Comparison of ENCODE assay signal across 27 cellular contexts in the genomic region with DNA sequence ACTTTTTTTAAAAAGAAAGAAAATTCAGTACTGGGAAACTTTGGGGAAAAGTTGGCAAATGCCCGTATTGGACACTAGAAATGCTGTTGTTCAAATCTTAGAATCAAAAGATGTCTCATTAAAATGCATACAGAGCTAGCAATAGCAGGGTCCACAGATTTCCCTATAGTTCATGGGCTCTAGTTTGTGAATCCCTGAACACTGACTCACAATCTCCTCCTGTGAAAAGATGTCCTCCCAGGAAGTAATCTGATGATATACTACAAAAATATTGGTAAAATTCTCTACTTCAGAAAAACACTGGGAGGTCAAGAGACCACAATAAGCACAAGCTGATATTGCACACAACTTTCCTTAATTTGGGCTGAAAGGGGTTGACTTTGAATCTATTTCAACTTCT.
"Had no signal": no experiment of that assay in that cellular context is flagged by ENCODE, and none has a peak within 500 bp of the region (broad histone marks: within the 10 kb centered on the region; RNA-seq: fewer than 3 reads in every experiment).

No MANE protein-coding gene starts in this region.

- H3K9ac ChIP-seq: neural progenitor cell had no signal

- H3K9me3 ChIP-seq: adrenal gland, body of pancreas, gastroesophageal sphincter, mucosa of descending colon, prostate gland, right atrium auricular region, suprapubic skin, transverse colon, uterus had no signal

- H3K4me3 Mint-ChIP-seq: activated naive CD4-positive, alpha-beta T cell treated with anti-CD3 and anti-CD28 coated beads, Interleukin-2, amount 50 U/mL, for 24 hours; activated T-cell treated with anti-CD3 and anti-CD28 coated beads, Interleukin-2, amount 50 U/mL, for 72 hours; central memory CD8-positive, alpha-beta T cell; immature natural killer cell; memory B cell; naive thymus-derived CD4-positive, alpha-beta T cell; neural progenitor cell; stimulated activated naive CD8-positive, alpha-beta T cell treated with anti-CD3 and anti-CD28 coated beads, Interleukin-15, amount 100 ng/mL, for 72 hours; T-helper 1 cell treated with Interleukin-12 subunit alpha and Interleukin-12 subunit beta and Interleukin-4 antibody, amounts not matched to agents 30 μg/mL and 1 μg/mL, for 36 hours had no signal

- H3K9me3 Mint-ChIP-seq: activated naive CD4-positive, alpha-beta T cell treated with anti-CD3 and anti-CD28 coated beads, Interleukin-2, amount 50 U/mL, for 24 hours; memory B cell; neural progenitor cell; T-helper 1 cell treated with Interleukin-12 subunit alpha and Interleukin-12 subunit beta and Interleukin-4 antibody, amounts not matched to agents 30 μg/mL and 1 μg/mL, for 36 hours had no signal

- H3K4me1 ChIP-seq: adrenal gland, body of pancreas, gastroesophageal sphincter, neural progenitor cell, prostate gland, right atrium auricular region, suprapubic skin, transverse colon, uterus had no signal

- H3K27me3 ChIP-seq: adrenal gland, body of pancreas, gastroesophageal sphincter, neural progenitor cell, right atrium auricular region, suprapubic skin, transverse colon, uterus had no signal

- H3K27ac Mint-ChIP-seq: activated naive CD4-positive, alpha-beta T cell treated with anti-CD3 and anti-CD28 coated beads, Interleukin-2, amount 50 U/mL, for 24 hours; activated T-cell treated with anti-CD3 and anti-CD28 coated beads, Interleukin-2, amount 50 U/mL, for 72 hours; immature natural killer cell; memory B cell; naive thymus-derived CD4-positive, alpha-beta T cell; neural progenitor cell; stimulated activated naive CD8-positive, alpha-beta T cell treated with anti-CD3 and anti-CD28 coated beads, Interleukin-15, amount 100 ng/mL, for 72 hours; T-helper 1 cell treated with Interleukin-12 subunit alpha and Interleukin-12 subunit beta and Interleukin-4 antibody, amounts not matched to agents 30 μg/mL and 1 μg/mL, for 36 hours had no signal

- H2AFZ ChIP-seq: neural progenitor cell had no signal

- DNase-seq: activated CD4-positive, alpha-beta T cell treated with anti-CD3 and anti-CD28 coated beads for 1 hour; activated CD8-positive, alpha-beta memory T cell treated with anti-CD3 and anti-CD28 coated beads for 24 hours; activated CD8-positive, alpha-beta memory T cell treated with anti-CD3 and anti-CD28 coated beads, Interleukin-2, amount 50 U/mL, for 48 hours; activated effector memory CD4-positive, alpha-beta T cell treated with anti-CD3 and anti-CD28 coated beads, Interleukin-2, amount 50 U/mL, for 16 hours; activated T-cell treated with anti-CD3 and anti-CD28 coated beads, Interleukin-2, amount 50 U/mL, for 72 hours; adrenal gland; body of pancreas; immature natural killer cell; mucosa of descending colon; naive thymus-derived CD4-positive, alpha-beta T cell; stimulated activated CD4-positive, alpha-beta T cell treated with anti-CD3 and anti-CD28 coated beads, Interleukin-15, amount 100 ng/mL, for 24 hours; stimulated activated CD4-positive, alpha-beta T cell treated with anti-CD3 and anti-CD28 coated beads, Interleukin-2, amount 100 ng/mL, for 48 hours; stimulated activated naive CD8-positive, alpha-beta T cell treated with anti-CD3 and anti-CD28 coated beads, Interleukin-15, amount 100 ng/mL, for 72 hours; transverse colon; uterus; WERI-Rb-1 had no signal

- H3K4me3 ChIP-seq: adrenal gland, body of pancreas, coronary artery, gastroesophageal sphincter, mucosa of descending colon, neural progenitor cell, prostate gland, right atrium auricular region, skin epidermis, suprapubic skin, transverse colon, uterus had no signal

- H3K27me3 Mint-ChIP-seq: activated naive CD4-positive, alpha-beta T cell treated with anti-CD3 and anti-CD28 coated beads, Interleukin-2, amount 50 U/mL, for 24 hours; central memory CD8-positive, alpha-beta T cell; memory B cell; naive thymus-derived CD4-positive, alpha-beta T cell; stimulated activated naive CD8-positive, alpha-beta T cell treated with anti-CD3 and anti-CD28 coated beads, Interleukin-15, amount 100 ng/mL, for 72 hours had no signal

- H3K4me2 ChIP-seq: neural progenitor cell had no signal

- H3K36me3 Mint-ChIP-seq: activated naive CD4-positive, alpha-beta T cell treated with anti-CD3 and anti-CD28 coated beads, Interleukin-2, amount 50 U/mL, for 24 hours; immature natural killer cell; memory B cell; naive thymus-derived CD4-positive, alpha-beta T cell; neural progenitor cell had no signal

- H3K36me3 ChIP-seq: adrenal gland, gastroesophageal sphincter, neural progenitor cell, prostate gland, right atrium auricular region, suprapubic skin, transverse colon, uterus, WERI-Rb-1 had no signal

- H3K27ac ChIP-seq: adrenal gland, body of pancreas, coronary artery, gastroesophageal sphincter, neural progenitor cell, prostate gland, right atrium auricular region, skin epidermis, suprapubic skin, transverse colon, uterus, WERI-Rb-1 had no signal

- H3K4me1 Mint-ChIP-seq: activated naive CD4-positive, alpha-beta T cell treated with anti-CD3 and anti-CD28 coated beads, Interleukin-2, amount 50 U/mL, for 24 hours; central memory CD8-positive, alpha-beta T cell; immature natural killer cell; memory B cell; naive thymus-derived CD4-positive, alpha-beta T cell; neural progenitor cell; stimulated activated naive CD8-positive, alpha-beta T cell treated with anti-CD3 and anti-CD28 coated beads, Interleukin-15, amount 100 ng/mL, for 72 hours had no signal
